2 cellular contexts compared by ENCODE assay signal in genomic region chr19:43476606-43477005, GRCh38.
TF ChIP-seq lines count a peak whose summit lies in the region.

No MANE protein-coding gene starts in this region.

TF ChIP-seq in IMR-90, 13 proteins besides CTCF, POLR2A, EP300 and RAD21:
- TF ChIP-seq RCOR1 (IDR thresholded peaks at IDR 0.05; ENCODE audit: insufficient replicate concordance, low read length) (no peak), SMC3 (IDR thresholded peaks at IDR 0.05; ENCODE audit: low read depth, low read length) (no peak), NFE2L2 (IDR thresholded peaks at IDR 0.05; ENCODE audit: low read depth, low read length) (no peak), MAZ (IDR thresholded peaks at IDR 0.05; ENCODE audit: borderline replicate concordance, low read depth, low read length) (no peak), BHLHE40 (IDR thresholded peaks at IDR 0.05; ENCODE audit: low read depth, low read length) (no peak), FOS (IDR thresholded peaks at IDR 0.05; ENCODE audit: low read depth, low read length) (no peak), RFX5 (IDR thresholded peaks at IDR 0.05; ENCODE audit: low read depth, low read length) (no peak), MAFK (IDR thresholded peaks at IDR 0.05; ENCODE audit: low read depth, low read length) (no peak), MXI1 (IDR thresholded peaks at IDR 0.05; ENCODE audit: borderline replicate concordance, low read depth, low read length) (no peak), USF2 (IDR thresholded peaks at IDR 0.05; ENCODE audit: low read depth, low read length) (no peak), ELK1 (IDR thresholded peaks at IDR 0.05; ENCODE audit: borderline replicate concordance, low read depth, low read length) (no peak), CEBPB (IDR thresholded peaks at IDR 0.05; ENCODE audit: low read depth, low read length) (no peak), CHD1 (IDR thresholded peaks at IDR 0.05; ENCODE audit: low read depth, low read length) (no peak)

TF ChIP-seq in endothelial cell of umbilical vein, 7 proteins besides CTCF, POLR2A, EP300 and RAD21:
- TF ChIP-seq EZH2 (IDR thresholded peaks at IDR 0.05; ENCODE audit: borderline replicate concordance, low read depth, low read length, severe bottlenecking) (no peak), POLR2AphosphoS5 (IDR thresholded peaks at IDR 0.05; ENCODE audit: insufficient read depth, low read depth, low read length) (no peak), MAX (IDR thresholded peaks at IDR 0.05; ENCODE audit: insufficient read depth, insufficient read length) (no peak), GATA2 (IDR thresholded peaks at IDR 0.05; ENCODE audit: insufficient read depth, insufficient read length, low read depth, low read length) (no peak), JUN (IDR thresholded peaks at IDR 0.05; ENCODE audit: borderline replicate concordance, insufficient read depth, insufficient read length, low read depth) (no peak), FOS (IDR thresholded peaks at IDR 0.05; ENCODE audit: borderline replicate concordance, insufficient read depth, low read length) (no peak), MYC (IDR thresholded peaks at IDR 0.05; ENCODE audit: low read depth, low read length) (no peak)
